ENCODE assay signal across 21 cellular contexts in genomic region chr19:29946645-29947044, GRCh38. TPM values are rescaled to one million over a fixed set of nuclear protein-coding genes. Genes with fewer than 3 reads are reported as not detected.
DNase-seq lines count a peak whose midpoint lies in the region; ATAC-seq lines count a peak whose summit lies in the region.
"Had no signal": no experiment of that assay in that cellular context is flagged by ENCODE, and none has a peak within 500 bp of the region (broad histone marks: within the 10 kb centered on the region; RNA-seq: fewer than 3 reads in every experiment).

No MANE protein-coding gene starts in this region.

- no peak overlapping the region for H3K9ac ChIP-seq in GM23248
- H3K9ac ChIP-seq: BLaER1 had no signal

- DNase-seq in T-helper 2 cell treated with Interferon-gamma antibody and Interleukin-4, amounts not matched to agents 5 μg/mL and 100 μg/mL, for 36 hours (ENCODE audit: low spot score), result no peak
- DNase-seq in T-helper 2 cell, result no peak
- DNase-seq in GM23248, result no peak
- DNase-seq in activated T-helper 2 cell treated with anti-CD3 and anti-CD28 coated beads, Interferon-gamma antibody, Interleukin-2, Interleukin-4, amounts not matched to agents 10 μg/mL and 5 μg/mL and 100 μg/mL, durations not matched to agents 14 hours and 24 hours and 36 hours (ENCODE audit: low spot score), result no peak
- DNase-seq in naive thymus-derived CD8-positive, alpha-beta T cell, result peak in 1 of 10 donors; percentile 7
- no peak for DNase-seq in activated gamma-delta T cell treated with Interleukin-2 at 50 U/mL for 16 hours
- no peak for DNase-seq in Ammon's horn (ENCODE audit: low spot score)
- DNase-seq in NCI-H69 (lab: John Stamatoyannopoulos, UW), result no peak
- DNase-seq: amniotic stem cell; KBM-7; midbrain; MV-4-11; NCI-H1694 treated with DMSO at 0.1 percent for 48 hours; PC-9; SIG-M5; stimulated activated naive B cell treated with anti-CD40 and anti-IgM and Interleukin-4, amounts not matched to agents 10 μg/mL and 1 μg/mL and 100 μg/mL, for 72 hours; transverse colon had no signal

- H3K9me3 Mint-ChIP-seq in T-helper 2 cell treated with Interferon-gamma antibody and Interleukin-4, amounts not matched to agents 5 μg/mL and 100 μg/mL, for 36 hours, result no peaks in the 10 kb centered on the region
- peaks cover 6% of the 10 kb centered on the region for H3K9me3 Mint-ChIP-seq in activated T-helper 2 cell treated with anti-CD3 and anti-CD28 coated beads, Interferon-gamma antibody, Interleukin-2, Interleukin-4, amounts not matched to agents 10 μg/mL and 5 μg/mL and 100 μg/mL, durations not matched to agents 14 hours and 24 hours and 36 hours
- H3K9me3 Mint-ChIP-seq in naive thymus-derived CD8-positive, alpha-beta T cell, result peaks cover 0 to 3% (median 0%) of the 10 kb centered on the region in 9 donors
- H3K9me3 Mint-ChIP-seq: dendritic cell treated with granulocyte-macrophage colony-stimulating factor and Interleukin-4, amounts not matched to agents 40 ng/mL and 50 ng/mL, for 4 days; stimulated activated naive B cell treated with anti-CD40 and anti-IgM and Interleukin-4, amounts not matched to agents 10 μg/mL and 1 μg/mL and 100 μg/mL, for 72 hours had no signal

- 97 to 98% methylated on average over 2 of the region's 2 CpGs for WGBS in GM23248 (ENCODE audit: low coverage in 1 of 2, low lambda C conversion rate in 2 of 2, missing lambda C conversion rate in 2 of 2), 2 experiments

- H3K27me3 ChIP-seq in GM23248 (replicated peaks; ENCODE audit: insufficient read depth), result no peaks in the 10 kb centered on the region
- H3K27me3 ChIP-seq: BLaER1, cardiac muscle cell, transverse colon had no signal

- intact Hi-C loops in activated T-helper 2 cell treated with anti-CD3 and anti-CD28 coated beads, Interferon-gamma antibody, Interleukin-2, Interleukin-4, amounts not matched to agents 10 μg/mL and 5 μg/mL and 100 μg/mL, durations not matched to agents 14 hours and 24 hours and 36 hours (cut with micrococcal nuclease), result loop anchor here (2.0 to 10.0 kb wide), 3 partner anchors 60 to 342 kb away; partner anchors contain the start of genes PLEKHF1 and POP4

- H3K4me3 Mint-ChIP-seq in T-helper 2 cell treated with Interferon-gamma antibody and Interleukin-4, amounts not matched to agents 5 μg/mL and 100 μg/mL, for 36 hours, result no peak overlapping the region
- H3K4me3 Mint-ChIP-seq in activated T-helper 2 cell treated with anti-CD3 and anti-CD28 coated beads, Interferon-gamma antibody, Interleukin-2, Interleukin-4, amounts not matched to agents 10 μg/mL and 5 μg/mL and 100 μg/mL, durations not matched to agents 14 hours and 24 hours and 36 hours (ENCODE audit: low read depth), result no peak overlapping the region
- H3K4me3 Mint-ChIP-seq in naive thymus-derived CD8-positive, alpha-beta T cell, result peak overlapping the region in 9 of 10 donors; percentile 3 to 59 (median 38)
- H3K4me3 Mint-ChIP-seq: dendritic cell treated with granulocyte-macrophage colony-stimulating factor and Interleukin-4, amounts not matched to agents 40 ng/mL and 50 ng/mL, for 4 days; stimulated activated naive B cell treated with anti-CD40 and anti-IgM and Interleukin-4, amounts not matched to agents 10 μg/mL and 1 μg/mL and 100 μg/mL, for 72 hours had no signal

- no peak overlapping the region for H2AFZ ChIP-seq in GM23248
- H2AFZ ChIP-seq: PC-9 had no signal

- H3K9me2 ChIP-seq in GM23248 (ENCODE audit: insufficient read depth), result no peaks in the 10 kb centered on the region

- no peaks in the 10 kb centered on the region for H3K36me3 ChIP-seq in GM23248 (ENCODE audit: low read depth)
- H3K36me3 ChIP-seq: cardiac muscle cell, transverse colon had no signal

- H4K20me1 ChIP-seq in GM23248 (ENCODE audit: insufficient read depth), result no peaks in the 10 kb centered on the region; the same call in 1 of the 2 replicates

- peaks cover 42% of the 10 kb centered on the region for H3K4me1 ChIP-seq in GM23248 (ENCODE audit: insufficient read depth)

- H3K27ac ChIP-seq in GM23248, result no peak overlapping the region
- H3K27ac ChIP-seq: 22Rv1, BLaER1, cardiac muscle cell, PC-9, transverse colon had no signal

- ATAC-seq in naive thymus-derived CD8-positive, alpha-beta T cell, result no peak
- ATAC-seq: stimulated activated naive B cell treated with anti-CD40 and anti-IgM and Interleukin-4, amounts not matched to agents 10 μg/mL and 1 μg/mL and 100 μg/mL, for 72 hours had no signal

- H3K4me3 ChIP-seq in GM23248, result no peak overlapping the region
- H3K4me3 ChIP-seq: BLaER1, cardiac muscle cell, PC-9, transverse colon had no signal

- H3K79me2 ChIP-seq in GM23248 (ENCODE audit: insufficient read depth), result peaks cover 89% of the 10 kb centered on the region

- peaks cover 23% of the 10 kb centered on the region; the same call in 1 of the 2 replicates for H3F3A ChIP-seq in GM23248 (ENCODE audit: insufficient read depth)

- POLR2A ChIA-PET in naive thymus-derived CD8-positive, alpha-beta T cell (lab: Charles Lee), result interaction anchor here (1.0 kb wide), 1 partner anchor 11 kb away, joined by 3 read pairs; no protein-coding TSS in a partner anchor

- no peaks in the 10 kb centered on the region for H3K9me3 ChIP-seq in GM23248 (ENCODE audit: low read depth)
- H3K9me3 ChIP-seq: transverse colon had no signal

- H3K4me2 ChIP-seq in GM23248 (ENCODE audit: unreplicated experiment), result peak overlapping the region; percentile 91
- H3K4me2 ChIP-seq: BLaER1 had no signal

- H3K27me3 Mint-ChIP-seq in T-helper 2 cell treated with Interferon-gamma antibody and Interleukin-4, amounts not matched to agents 5 μg/mL and 100 μg/mL, for 36 hours (ENCODE audit: low read depth), result no peaks in the 10 kb centered on the region
- H3K27me3 Mint-ChIP-seq in activated T-helper 2 cell treated with anti-CD3 and anti-CD28 coated beads, Interferon-gamma antibody, Interleukin-2, Interleukin-4, amounts not matched to agents 10 μg/mL and 5 μg/mL and 100 μg/mL, durations not matched to agents 14 hours and 24 hours and 36 hours (ENCODE audit: low read depth), result no peaks in the 10 kb centered on the region
- no peaks in the 10 kb centered on the region for H3K27me3 Mint-ChIP-seq in naive thymus-derived CD8-positive, alpha-beta T cell
- H3K27me3 Mint-ChIP-seq: dendritic cell treated with granulocyte-macrophage colony-stimulating factor and Interleukin-4, amounts not matched to agents 40 ng/mL and 50 ng/mL, for 4 days; stimulated activated naive B cell treated with anti-CD40 and anti-IgM and Interleukin-4, amounts not matched to agents 10 μg/mL and 1 μg/mL and 100 μg/mL, for 72 hours had no signal

- peak overlapping the region; percentile 5 for H3K27ac Mint-ChIP-seq in T-helper 2 cell treated with Interferon-gamma antibody and Interleukin-4, amounts not matched to agents 5 μg/mL and 100 μg/mL, for 36 hours
- H3K27ac Mint-ChIP-seq in activated T-helper 2 cell treated with anti-CD3 and anti-CD28 coated beads, Interferon-gamma antibody, Interleukin-2, Interleukin-4, amounts not matched to agents 10 μg/mL and 5 μg/mL and 100 μg/mL, durations not matched to agents 14 hours and 24 hours and 36 hours, result peak overlapping the region; percentile 56
- peak overlapping the region in 9 of 10 donors; percentile 5 to 72 (median 49) for H3K27ac Mint-ChIP-seq in naive thymus-derived CD8-positive, alpha-beta T cell
- H3K27ac Mint-ChIP-seq: dendritic cell treated with granulocyte-macrophage colony-stimulating factor and Interleukin-4, amounts not matched to agents 40 ng/mL and 50 ng/mL, for 4 days; stimulated activated naive B cell treated with anti-CD40 and anti-IgM and Interleukin-4, amounts not matched to agents 10 μg/mL and 1 μg/mL and 100 μg/mL, for 72 hours had no signal

- H3K4me1 Mint-ChIP-seq in T-helper 2 cell treated with Interferon-gamma antibody and Interleukin-4, amounts not matched to agents 5 μg/mL and 100 μg/mL, for 36 hours (ENCODE audit: low read depth), result peaks cover 50% of the 10 kb centered on the region
- peaks cover 52% of the 10 kb centered on the region for H3K4me1 Mint-ChIP-seq in activated T-helper 2 cell treated with anti-CD3 and anti-CD28 coated beads, Interferon-gamma antibody, Interleukin-2, Interleukin-4, amounts not matched to agents 10 μg/mL and 5 μg/mL and 100 μg/mL, durations not matched to agents 14 hours and 24 hours and 36 hours (ENCODE audit: low read depth)
- peaks cover 33 to 76% (median 72%) of the 10 kb centered on the region in 4 donors for H3K4me1 Mint-ChIP-seq in naive thymus-derived CD8-positive, alpha-beta T cell

- in situ Hi-C loops in GM23248 (cut with MboI), result no loop called here

- peaks cover 32% of the 10 kb centered on the region for H3K36me3 Mint-ChIP-seq in T-helper 2 cell treated with Interferon-gamma antibody and Interleukin-4, amounts not matched to agents 5 μg/mL and 100 μg/mL, for 36 hours (ENCODE audit: low read depth)
- H3K36me3 Mint-ChIP-seq in activated T-helper 2 cell treated with anti-CD3 and anti-CD28 coated beads, Interferon-gamma antibody, Interleukin-2, Interleukin-4, amounts not matched to agents 10 μg/mL and 5 μg/mL and 100 μg/mL, durations not matched to agents 14 hours and 24 hours and 36 hours (ENCODE audit: low read depth), result peaks cover 61% of the 10 kb centered on the region
- H3K36me3 Mint-ChIP-seq in naive thymus-derived CD8-positive, alpha-beta T cell, result peaks cover 7 to 13% (median 9%) of the 10 kb centered on the region in 3 donors

RNA-seq across cellular contexts. Expression of gene URI1, which starts 4.6 kb away (rescaled TPM):
- total RNA-seq in GM23248 (2014; rRNA removed; shearing (Covaris generic)), result 58.1 and 58.6 TPM in 2 replicates
- polyA plus RNA-seq in GM23248 (2016; fragmentation: Nextera tagmentation; extraction: Ambion mirVana), result 16.2 and 19.2 TPM in 2 replicates
- 55.6 and 56.8 TPM in 2 replicates for total RNA-seq in activated T-helper 2 cell treated with anti-CD3 and anti-CD28 coated beads, Interferon-gamma antibody, Interleukin-2, Interleukin-4, amounts not matched to agents 10 μg/mL and 5 μg/mL and 100 μg/mL, durations not matched to agents 14 hours and 24 hours and 36 hours
- 10 to 100 TPM; 89.0 to 98.4 TPM for total RNA-seq in naive thymus-derived CD8-positive, alpha-beta T cell
- 10 to 100 TPM; 17.3 to 41.7 (median 37.7) TPM for polyA plus RNA-seq in naive thymus-derived CD8-positive, alpha-beta T cell

Comparison
In these comparisons a context has a peak if more than half of its experiments do, and no peak if none do; other contexts are left out.
1. H3K27ac Mint-ChIP-seq: peak in every context shown above with its lines; median percentile 56 in activated T-helper 2 cell treated with anti-CD3 and anti-CD28 coated beads, Interferon-gamma antibody, Interleukin-2, Interleukin-4, amounts not matched to agents 10 μg/mL and 5 μg/mL and 100 μg/mL, durations not matched to agents 14 hours and 24 hours and 36 hours; 49 in naive thymus-derived CD8-positive, alpha-beta T cell; 5 in T-helper 2 cell treated with Interferon-gamma antibody and Interleukin-4, amounts not matched to agents 5 μg/mL and 100 μg/mL, for 36 hours.
2. H3K4me3 Mint-ChIP-seq: peak in naive thymus-derived CD8-positive, alpha-beta T cell (9 of 10); none in T-helper 2 cell treated with Interferon-gamma antibody and Interleukin-4, amounts not matched to agents 5 μg/mL and 100 μg/mL, for 36 hours (single experiment) and activated T-helper 2 cell treated with anti-CD3 and anti-CD28 coated beads, Interferon-gamma antibody, Interleukin-2, Interleukin-4, amounts not matched to agents 10 μg/mL and 5 μg/mL and 100 μg/mL, durations not matched to agents 14 hours and 24 hours and 36 hours (single experiment).